ENCODE assay signal across 13 cellular contexts in the genomic region with DNA sequence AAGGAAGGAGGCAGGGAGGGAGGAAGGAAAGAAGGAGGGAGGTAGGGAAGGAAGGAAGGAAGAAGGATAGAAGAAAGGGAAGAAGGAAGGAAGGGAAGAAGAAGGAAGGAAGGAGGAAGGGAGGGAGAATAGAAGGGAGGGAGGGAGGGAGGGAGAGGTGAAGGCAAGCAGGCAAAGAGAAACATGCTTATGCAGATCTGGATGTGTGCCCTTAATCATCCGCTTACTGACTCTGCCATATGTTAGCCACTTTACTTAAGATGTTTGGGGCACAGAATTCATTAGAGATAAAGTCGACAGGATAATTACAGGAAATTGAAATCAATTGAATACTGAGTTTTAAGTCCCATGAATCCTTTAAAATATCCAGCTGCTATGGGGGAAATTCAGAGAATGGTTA.
DNase-seq lines count a peak whose midpoint lies in the region; TF ChIP-seq lines count a peak whose summit lies in the region.
"Had no signal": no experiment of that assay in that cellular context is flagged by ENCODE, and none has a peak within 500 bp of the region (broad histone marks: within the 10 kb centered on the region; RNA-seq: fewer than 3 reads in every experiment).

No MANE protein-coding gene starts in this region.

- no peaks in the 10 kb centered on the region for H3K36me3 ChIP-seq in A673 (ENCODE audit: insufficient read depth, low read length, poor library complexity, severe bottlenecking)
- H3K36me3 ChIP-seq in HEK293 (ENCODE audit: control insufficient read depth in 2 of 2, insufficient read depth in 1 of 2, low read length in 2 of 2): no peaks in the 10 kb centered on the region

- H3K9me3 ChIP-seq in A673 (ENCODE audit: low read depth, low read length, poor library complexity, severe bottlenecking): no peaks in the 10 kb centered on the region
- no peaks in the 10 kb centered on the region for H3K9me3 ChIP-seq in HEK293 (ENCODE audit: control insufficient read depth, insufficient read depth, low read depth, low read length)
- H3K9me3 ChIP-seq: A549 had no signal

- H3K27me3 ChIP-seq in A673 (replicated peaks; ENCODE audit: insufficient read depth, low read depth, low read length, poor library complexity): peaks cover 4% of the 10 kb centered on the region

- no peak overlapping the region for H3K4me3 ChIP-seq in A673 (ENCODE audit: low read depth, low read length, poor library complexity, severe bottlenecking)
- H3K4me3 ChIP-seq in HEK293 (ENCODE audit: low read depth, low read length): no peak overlapping the region
- H3K4me3 ChIP-seq: A549 had no signal

- TF ChIP-seq CTCF in A673 (conservative IDR thresholded peaks at IDR 0.05; ENCODE audit: low read depth, low read length): no peak
- TF ChIP-seq CTCF in HEK293 (tag by site-specific recombination; IDR thresholded peaks at IDR 0.05): no peak

- H3K4me1 ChIP-seq in A673 (ENCODE audit: insufficient read depth, low read length, poor library complexity, severe bottlenecking) (no peaks in the 10 kb centered on the region), HEK293 (ENCODE audit: control insufficient read depth, insufficient read depth, low read length) (no peaks in the 10 kb centered on the region)
- H3K4me1 ChIP-seq: A549 had no signal

- intact Hi-C loops in A673 (cut with micrococcal nuclease; ENCODE audit: unreplicated experiment) (no loop called here), cardiac septum (cut with DNase I) (no loop called here)

- CTCF ChIA-PET in A673 (lab: Charles Lee): no interaction called here
- CTCF ChIA-PET in HEK293 (lab: Yijun Ruan, JAX): no interaction called here

- POLR2A ChIA-PET in A673 (lab: Charles Lee; ENCODE audit: low non-redundant PET) (no interaction called here), HEK293 (lab: Yijun Ruan, JAX) (no interaction called here)

- H3K27ac ChIP-seq in A673 (ENCODE audit: low read depth, low read length, poor library complexity, severe bottlenecking) (no peak overlapping the region), HEK293 (ENCODE audit: extremely low read depth, low read depth, low read length) (no peak overlapping the region)
- H3K27ac ChIP-seq: A549 had no signal

- no TSS peak for BruUV-seq in A673 (replicated peaks; lab: Mats Ljungman, UMichigan)

- peak; percentile 31 for DNase-seq in A673 (ENCODE audit: low spot score)
- peak; percentile 57 for DNase-seq in D341Med (ENCODE audit: low spot score)
- DNase-seq in NCI-H82 treated with DMSO at 0.1 percent for 48 hours (lab: John Stamatoyannopoulos, UW; ENCODE audit: unreplicated experiment): peak; percentile 97
- no peak for DNase-seq in cardiac septum (ENCODE audit: low spot score)
- no peak for DNase-seq in cerebellar cortex (ENCODE audit: low spot score)
- DNase-seq in glomerular visceral epithelial cell (ENCODE audit: extremely low spot score): no peak
- DNase-seq: CD8-positive, alpha-beta T cell; COR-L47; DMS79; GOT3; H9 had no signal

TF ChIP-seq in HEK293, 187 proteins besides CTCF, POLR2A, EP300 and RAD21:
- TF ChIP-seq ZNF544 (tag by site-specific recombination; IDR thresholded peaks at IDR 0.05) (no peak), ZNF366 (tag by site-specific recombination; conservative IDR thresholded peaks at IDR 0.05) (0 out of 2 replicates have a peak, but pooled peaks have one; percentile 26)
TF ChIP-seq in HEK293: peak in this region for 1.

Comparison
In these comparisons a context has a peak if more than half of its experiments do, and no peak if none do; other contexts are left out.
1. DNase-seq: peak in A673 (single experiment), D341Med (single experiment) and NCI-H82 treated with DMSO at 0.1 percent for 48 hours (single experiment); none in cardiac septum (single experiment), cerebellar cortex (single experiment) and glomerular visceral epithelial cell (single experiment).